Comparison of ENCODE assay signal across 8 cellular contexts in the genomic region with DNA sequence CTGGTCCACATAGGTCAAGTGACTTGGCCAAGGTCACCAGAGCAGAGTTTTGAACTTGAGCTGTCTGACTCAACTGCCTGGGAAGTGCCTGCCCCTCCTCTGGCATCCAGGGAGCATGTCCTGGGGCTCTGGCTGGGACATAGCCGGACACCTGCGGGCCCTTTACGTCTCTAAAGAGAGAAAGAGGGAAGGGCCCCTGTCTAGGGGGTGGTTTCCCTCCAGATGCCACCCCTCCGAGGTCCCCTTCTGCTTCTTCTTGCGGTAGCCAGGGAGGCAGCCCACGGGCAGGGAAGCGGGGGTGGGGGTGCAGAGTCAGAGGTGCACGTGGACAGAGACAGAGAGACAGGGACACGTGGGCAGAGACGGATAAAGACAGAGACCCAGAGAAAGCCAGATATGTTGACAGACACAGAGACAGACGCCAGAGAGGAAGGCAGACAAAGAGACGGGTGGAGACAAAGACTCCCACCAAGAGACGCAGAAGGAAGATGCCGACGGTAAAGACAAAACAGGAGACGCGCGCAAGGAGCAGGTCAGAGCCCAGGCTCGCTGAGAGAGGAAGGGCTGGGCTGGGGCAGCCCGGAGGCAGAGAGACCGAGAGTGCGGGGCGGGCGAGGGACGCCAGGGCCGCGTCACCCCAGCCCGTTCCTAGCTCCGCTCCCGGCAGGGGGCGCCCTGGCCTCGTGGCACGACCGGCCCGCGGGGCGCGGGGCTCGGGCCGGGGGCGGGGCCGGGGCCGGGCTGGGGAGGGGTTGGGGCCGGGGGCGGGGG. TPM values are rescaled to one million over a fixed set of nuclear protein-coding genes. Genes with fewer than 3 reads are reported as not detected.
DNase-seq lines count a peak whose midpoint lies in the region; ATAC-seq, FAIRE-seq and TF ChIP-seq lines count a peak whose summit lies in the region.

No MANE protein-coding gene starts in this region.

- ATAC-seq in HG02852 (IDR thresholded peaks at IDR 0.05; ENCODE audit: unreplicated experiment), result no peak
- no peak for ATAC-seq in GM21737 (IDR thresholded peaks at IDR 0.05; ENCODE audit: unreplicated experiment)

- peak overlapping the region; percentile 79; the same call in 1 of the 2 replicates for H2AFZ ChIP-seq in H1 (ENCODE audit: low read length)

- peak overlapping the region; percentile 61 for H4K91ac ChIP-seq in H1 (replicated peaks; ENCODE audit: insufficient read length, low read length)

- peaks cover 64% of the 10 kb centered on the region for H3K27me3 Mint-ChIP-seq in mesothelial cell of epicardium (ENCODE audit: low read depth)

- H2BK5ac ChIP-seq in H1 (ENCODE audit: low read depth, low read length), result 0 out of 2 replicates have a peak overlapping the region, but pooled peaks have one; percentile 21

- H3K56ac ChIP-seq in H1 (replicated peaks; ENCODE audit: insufficient read length, low read depth, low read length), result no peak overlapping the region

- DNase-seq in GM12864 (ENCODE audit: low read depth) (no peak), NCI-H1930 (lab: John Stamatoyannopoulos, UW) (peak; percentile 56 to 85), H1 (ENCODE audit: low read depth in 1 of 2, low spot score in 2 of 2) (peak; percentile 67 to 97), mesothelial cell of epicardium (ENCODE audit: low spot score in 2 of 2, unreplicated experiment in 2 of 2) (peak; percentile 72 to 81)
- peak; percentile 44 to 51 for DNase-seq in activated CD4-positive, alpha-beta T cell treated with anti-CD3 and anti-CD28 coated beads, Interleukin-2, amount 50 U/mL, for 4 hours
- peak; percentile 8 to 36 for DNase-seq in stimulated activated CD8-positive, alpha-beta memory T cell treated with anti-CD3 and anti-CD28 coated beads, Interleukin-4, amount 100 ng/mL, for 4 hours (ENCODE audit: low read depth in 2 of 2, low spot score in 1 of 2)

- peak; percentile 59 to 77 for TF ChIP-seq RAD21 in H1 (IDR thresholded peaks at IDR 0.05 in 1 of 2, conservative IDR thresholded peaks at IDR 0.05 in 1 of 2; ENCODE audit: low read depth in 2 of 2, low read length in 2 of 2)

- POLR2A ChIA-PET in H1 (lab: Charles Lee; ENCODE audit: partially characterized antibody), result interaction anchor here (1.1 to 2.0 kb wide), 3 partner anchors 16 to 29 kb away, joined by 3 to 5 read pairs (median 4); no protein-coding TSS in a partner anchor

- no peak overlapping the region for H4K5ac ChIP-seq in H1 (ENCODE audit: insufficient read length, low read depth, low read length)

- CTCF ChIA-PET in H1 (lab: Charles Lee; ENCODE audit: partially characterized antibody), result interaction anchor here (0.6 to 26.3 kb wide), 16 partner anchors 10 to 189 kb away, joined by 3 to 372 read pairs (median 4); no protein-coding TSS in a partner anchor

- H3K9me3 ChIP-seq in H1 (ENCODE audit: insufficient read depth in 2 of 2, low read depth in 1 of 2, low read length in 1 of 2), result no peaks in the 10 kb centered on the region

- H3K4me1 ChIP-seq in H1 (replicated peaks in 1 of 4; ENCODE audit: control insufficient read depth in 3 of 4, insufficient read depth in 4 of 4, low read length in 3 of 4), result peaks cover 14 to 22% (median 17%) of the 10 kb centered on the region in 4 experiments

- peak overlapping the region in 2 of 4 experiments; percentile 16 to 43; a peak in 2 of 7 replicates for H3K9ac ChIP-seq in H1 (replicated peaks in 1 of 4; ENCODE audit: extremely low read depth in 1 of 4, low read depth in 3 of 4, low read length in 3 of 4)

- no peak overlapping the region for H3K4ac ChIP-seq in H1 (replicated peaks; ENCODE audit: insufficient read length, low read depth, low read length)

- no peak overlapping the region for H3K14ac ChIP-seq in H1 (ENCODE audit: insufficient read length)

- H3K27ac Mint-ChIP-seq in mesothelial cell of epicardium, result no peak overlapping the region

- peaks cover 0 to 17% (median 10%) of the 10 kb centered on the region in 4 experiments; a peak in 6 of 7 replicates for H3K27me3 ChIP-seq in H1 (replicated peaks in 1 of 4; ENCODE audit: control insufficient read depth in 3 of 4, extremely low read depth in 1 of 4, insufficient read depth in 3 of 4, low read length in 3 of 4)

- H3K4me3 ChIP-seq in GM12864 (ENCODE audit: low read depth, low read length) (no peak overlapping the region), H1 (ENCODE audit: extremely low read depth in 1 of 4, insufficient read depth in 2 of 4, low read depth in 3 of 4, low read length in 4 of 4) (peak overlapping the region; percentile 14 to 78 (median 42); a peak in 6 of 8 replicates)

- peaks cover 0 to 5% (median 0%) of the 10 kb centered on the region in 4 experiments; a peak in 2 of 8 replicates for H3K36me3 ChIP-seq in H1 (ENCODE audit: control insufficient read depth in 2 of 4, insufficient read depth in 4 of 4, low read length in 3 of 4)

- H3K4me2 ChIP-seq in H1 (ENCODE audit: insufficient read depth in 1 of 2, low read depth in 2 of 2, low read length in 2 of 2), result peak overlapping the region; percentile 67 to 70

- H2BK20ac ChIP-seq in H1 (ENCODE audit: low read length), result peak overlapping the region; percentile 48; the same call in 1 of the 2 replicates

- H3K36me3 Mint-ChIP-seq in mesothelial cell of epicardium, result no peaks in the 10 kb centered on the region

- 10% methylated on average over 26 of the region's 45 CpGs; no CpG with 5 or more reads in 1 of the 2 experiments for WGBS in H1 (ENCODE audit: extremely low coverage in 1 of 2, insufficient coverage in 1 of 2, insufficient read length in 1 of 2, insufficient replicate concordance in 2 of 2, low coverage in 1 of 2, low lambda C conversion rate in 2 of 2, missing lambda C conversion rate in 1 of 2), 2 experiments

- H3K79me2 ChIP-seq in H1 (ENCODE audit: control insufficient read depth in 1 of 2, insufficient read depth in 2 of 2, low read length in 2 of 2), result peaks cover 7 to 34% of the 10 kb centered on the region in 2 experiments; a peak in 3 of 4 replicates

- H4K20me1 ChIP-seq in H1 (replicated peaks in 1 of 2; ENCODE audit: control insufficient read depth in 1 of 2, insufficient read depth in 2 of 2, low read length in 2 of 2), result peaks cover 7 to 16% of the 10 kb centered on the region in 2 experiments

- peak overlapping the region; percentile 95; the same call in 1 of the 2 replicates for H2BK12ac ChIP-seq in H1 (ENCODE audit: low read depth, low read length)

- peak in 1 of 2 experiments; percentile 45; a peak in 1 of 3 replicates for TF ChIP-seq POLR2A in H1 (IDR thresholded peaks at IDR 0.05; ENCODE audit: control extremely low read depth in 1 of 2, low read depth in 2 of 2, low read length in 2 of 2)

- no peak overlapping the region for H2BK120ac ChIP-seq in H1 (replicated peaks; ENCODE audit: low read depth, low read length)

- peaks cover 5% of the 10 kb centered on the region for H3K4me1 Mint-ChIP-seq in mesothelial cell of epicardium

- TF ChIP-seq EP300 in H1 (IDR thresholded peaks at IDR 0.05; ENCODE audit: borderline replicate concordance in 1 of 2, low read depth in 2 of 2, low read length in 2 of 2), result no peak

- no peak overlapping the region for H3K23ac ChIP-seq in H1 (ENCODE audit: insufficient read length)

- H3K9me3 Mint-ChIP-seq in mesothelial cell of epicardium, result no peaks in the 10 kb centered on the region

- peaks cover 10% of the 10 kb centered on the region; the same call in 1 of the 2 replicates for H3K23me2 ChIP-seq in H1 (ENCODE audit: low read depth, low read length)

- peak overlapping the region; percentile 48 for H3K18ac ChIP-seq in H1 (ENCODE audit: extremely low read depth, low read length)

- no peak overlapping the region for H3K27ac ChIP-seq in H1 (ENCODE audit: low read depth, low read length)

- H3K79me1 ChIP-seq in H1 (ENCODE audit: low read depth, low read length), result peaks cover 4% of the 10 kb centered on the region

- TF ChIP-seq CTCF in GM12864 (IDR thresholded peaks at IDR 0.05; ENCODE audit: low read depth, low read length, missing control alignments), result peak; percentile 68
- TF ChIP-seq CTCF in H1 (IDR thresholded peaks at IDR 0.05; ENCODE audit: control extremely low read depth in 1 of 3, insufficient read depth in 1 of 3, low read depth in 1 of 3, low read length in 3 of 3), result peak; percentile 69 to 83 (median 79)
- TF ChIP-seq CTCF in mesothelial cell of epicardium (IDR thresholded peaks at IDR 0.05; ENCODE audit: unreplicated experiment), result peak; percentile 27

- H2BK15ac ChIP-seq in H1 (ENCODE audit: low read length), result peak overlapping the region; percentile 72; the same call in 1 of the 2 replicates

- H4K8ac ChIP-seq in H1 (ENCODE audit: extremely low read depth, insufficient read depth, low read length), result no peak overlapping the region; the same call in 1 of the 2 replicates

- no peak for FAIRE-seq in H1 (lab: Jason Lieb, UNC)

- H2AK5ac ChIP-seq in H1 (ENCODE audit: low read depth, low read length), result no peak overlapping the region

- H3K4me3 Mint-ChIP-seq in mesothelial cell of epicardium, result peak overlapping the region; percentile 63

TF ChIP-seq in H1, 55 proteins besides CTCF, POLR2A, EP300 and RAD21 (continues in another document):
- TF ChIP-seq, protein P1, sequence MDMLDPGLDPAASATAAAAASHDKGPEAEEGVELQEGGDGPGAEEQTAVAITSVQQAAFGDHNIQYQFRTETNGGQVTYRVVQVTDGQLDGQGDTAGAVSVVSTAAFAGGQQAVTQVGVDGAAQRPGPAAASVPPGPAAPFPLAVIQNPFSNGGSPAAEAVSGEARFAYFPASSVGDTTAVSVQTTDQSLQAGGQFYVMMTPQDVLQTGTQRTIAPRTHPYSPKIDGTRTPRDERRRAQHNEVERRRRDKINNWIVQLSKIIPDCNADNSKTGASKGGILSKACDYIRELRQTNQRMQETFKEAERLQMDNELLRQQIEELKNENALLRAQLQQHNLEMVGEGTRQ (IDR thresholded peaks at IDR 0.05; ENCODE audit: low read length), result no peak
- TF ChIP-seq ASH2L (IDR thresholded peaks at IDR 0.05; ENCODE audit: low read length), result peak; percentile 50
- TF ChIP-seq, protein P2, sequence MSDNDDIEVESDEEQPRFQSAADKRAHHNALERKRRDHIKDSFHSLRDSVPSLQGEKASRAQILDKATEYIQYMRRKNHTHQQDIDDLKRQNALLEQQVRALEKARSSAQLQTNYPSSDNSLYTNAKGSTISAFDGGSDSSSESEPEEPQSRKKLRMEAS (IDR thresholded peaks at IDR 0.05), result peak; percentile 75
- TF ChIP-seq CREB1 (IDR thresholded peaks at IDR 0.05), result peak; percentile 76
- TF ChIP-seq TAF1 (IDR thresholded peaks at IDR 0.05; ENCODE audit: low read depth, low read length), result peak; percentile 56; the same call in 1 of the 2 replicates
- no peak for TF ChIP-seq SUZ12 (IDR thresholded peaks at IDR 0.05; ENCODE audit: low read length)

RNA-seq across cellular contexts. Expression of a gene that starts 0.5 kb away (rescaled TPM):
- total RNA-seq in H1 (2021; fragmentation: NEBNext Ultra II Directional; extraction: Animal tissue kit (Norgen Biotek cat#: 25700)), result 175 and 178 TPM in 2 replicates
- 362 and 487 TPM in 2 replicates for polyA plus RNA-seq in H1 (2011; rRNA removed)
- polyA plus RNA-seq in H1 (2011; cell fraction: cytosol; rRNA removed), result 189 TPM
- polyA plus RNA-seq in H1 (2011; cell fraction: nucleus; rRNA removed), result 238 TPM
- 179 to 258 TPM (median 246 TPM) in 4 replicates for polyA plus RNA-seq in H1 (2012, experiment 1 of 2)
- polyA plus RNA-seq in H1 (2012, experiment 2 of 2), result 250 TPM
- 256 TPM for polyA plus RNA-seq in H1 (2013, experiment 1 of 2)
- 256 TPM for polyA plus RNA-seq in H1 (2013, experiment 2 of 2)
- polyA minus RNA-seq in H1 (2011; rRNA and poly(A)+ RNA removed), result 155 and 168 TPM in 2 replicates
- 169 TPM for polyA minus RNA-seq in H1 (2011; cell fraction: cytosol; rRNA and poly(A)+ RNA removed)
- polyA minus RNA-seq in H1 (2011; cell fraction: nucleus; rRNA and poly(A)+ RNA removed), result 75.5 TPM
- total RNA-seq in mesothelial cell of epicardium, result 0.59 to 1.2 TPM (median 0.89 TPM) in 3 replicates

Comparison
In these comparisons a context has a peak if more than half of its experiments do, and no peak if none do; other contexts are left out.
1. CTCF ChIP-seq: peak in every context shown above with its lines; median percentile 79 in H1; 68 in GM12864; 27 in mesothelial cell of epicardium.
2. RNA of a gene that starts 0.5 kb away (total RNA-seq): 175 to 178 TPM in H1; 0.59 to 1.2 TPM in mesothelial cell of epicardium; every median in the first group is over 10 times any median in the second.